In the genomic region with DNA sequence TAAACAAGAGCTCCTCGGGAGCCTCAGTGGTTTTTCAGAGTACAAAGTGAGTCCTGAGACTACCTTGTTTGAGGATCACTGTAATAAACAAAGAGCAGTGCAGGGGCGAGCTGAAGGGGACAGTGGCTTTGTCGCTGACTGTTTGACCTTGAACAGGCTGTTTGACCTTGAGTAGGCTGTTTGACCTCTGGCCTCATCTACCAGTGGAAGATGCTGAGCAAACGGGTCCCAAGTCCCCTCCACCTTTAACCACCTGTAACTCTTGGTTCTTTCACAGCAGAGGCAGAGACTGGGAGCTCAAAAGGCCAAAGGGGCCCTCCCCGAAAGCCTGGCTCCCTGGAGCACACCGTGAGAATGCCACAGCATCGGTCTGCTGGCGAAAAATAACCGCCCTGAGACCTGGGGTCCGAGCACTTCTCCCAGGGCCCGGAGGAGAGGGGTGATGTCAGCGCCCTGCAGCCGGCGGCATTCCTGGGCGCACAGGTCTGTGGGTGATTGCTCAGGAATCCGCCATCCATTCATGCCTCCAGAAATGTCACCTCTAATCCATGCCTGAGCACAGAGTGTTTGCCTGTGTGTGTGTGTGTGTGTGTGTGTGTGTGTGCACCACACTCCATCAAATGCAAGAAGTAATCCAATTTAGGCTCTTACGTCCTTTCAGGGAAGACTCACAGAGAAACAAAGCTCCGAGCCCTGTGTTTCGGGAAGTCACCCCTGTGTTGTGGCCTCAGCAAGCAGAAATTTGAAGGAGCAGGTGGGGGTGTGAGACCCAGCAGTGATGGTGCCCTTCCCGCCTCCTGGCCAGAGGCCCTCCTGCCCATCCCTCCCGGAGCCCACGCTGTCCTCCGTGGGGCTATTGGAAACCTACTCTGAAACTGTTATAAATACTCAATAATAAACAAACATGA, we compare ENCODE assay signal across 17 cellular contexts.
DNase-seq lines count a peak whose midpoint lies in the region; ATAC-seq and TF ChIP-seq lines count a peak whose summit lies in the region.
"Had no signal": no experiment of that assay in that cellular context is flagged by ENCODE, and none has a peak within 500 bp of the region (broad histone marks: within the 10 kb centered on the region; RNA-seq: fewer than 3 reads in every experiment).

No MANE protein-coding gene starts in this region.

- TF ChIP-seq CTCF in RWPE1 (conservative IDR thresholded peaks at IDR 0.05; ENCODE audit: low read depth) (no peak), retinal pigment epithelial cell (conservative IDR thresholded peaks at IDR 0.05; ENCODE audit: low read depth, low read length) (no peak)

- H3K27ac ChIP-seq in RWPE1, result peak overlapping the region; percentile 15; the same call in 1 of the 2 replicates

- no peak overlapping the region for H3K4me3 ChIP-seq in retinal pigment epithelial cell (ENCODE audit: low read length)

- H3K36me3 Mint-ChIP-seq in activated T-helper 17 cell treated with anti-CD3 and anti-CD28 coated beads, Interleukin-2, amount 50 U/mL, for 72 hours (ENCODE audit: low read depth), result no peaks in the 10 kb centered on the region

- POLR2A ChIA-PET in RWPE1 (lab: Yijun Ruan, JAX; ENCODE audit: low non-redundant PET), result no interaction called here

- H3K4me3 Mint-ChIP-seq in activated T-helper 17 cell treated with anti-CD3 and anti-CD28 coated beads, Interleukin-2, amount 50 U/mL, for 72 hours, result no peak overlapping the region

- H3K27me3 Mint-ChIP-seq in activated T-helper 17 cell treated with anti-CD3 and anti-CD28 coated beads, Interleukin-2, amount 50 U/mL, for 72 hours, result peaks cover 11% of the 10 kb centered on the region

- peaks cover 8% of the 10 kb centered on the region for H3K4me1 Mint-ChIP-seq in activated T-helper 17 cell treated with anti-CD3 and anti-CD28 coated beads, Interleukin-2, amount 50 U/mL, for 72 hours

- H3K9me3 Mint-ChIP-seq in activated T-helper 17 cell treated with anti-CD3 and anti-CD28 coated beads, Interleukin-2, amount 50 U/mL, for 72 hours, result no peaks in the 10 kb centered on the region

- ATAC-seq in activated T-helper 17 cell treated with anti-CD3 and anti-CD28 coated beads, Interleukin-2, amount 50 U/mL, for 72 hours (replicated peaks), result no peak
- ATAC-seq in HG03280 (IDR thresholded peaks at IDR 0.05; ENCODE audit: unreplicated experiment) (no peak), GM18502 (IDR thresholded peaks at IDR 0.05; ENCODE audit: poor library complexity, unreplicated experiment) (no peak)

- no peak overlapping the region for H3K27ac Mint-ChIP-seq in activated T-helper 17 cell treated with anti-CD3 and anti-CD28 coated beads, Interleukin-2, amount 50 U/mL, for 72 hours

- peak; percentile 36 for DNase-seq in ELF-1 (ENCODE audit: low read depth, low spot score)
- DNase-seq in RWPE1 (ENCODE audit: low spot score), result no peak
- peak; percentile 55 for DNase-seq in kidney tubule cell (ENCODE audit: low spot score)
- peak; percentile 95 for DNase-seq in retinal pigment epithelial cell (ENCODE audit: low read depth)
- DNase-seq in HuH-7 (ENCODE audit: low spot score), result no peak
- DNase-seq: C1 segment of cervical spinal cord, Caco-2, DMS79, GOT3, NCI-H1417 treated with DMSO at 0.1 percent for 48 hours, NCI-H2029, NCI-H2171 treated with DMSO at 0.1 percent for 48 hours, NCI-H524, OCI-M1 had no signal

- CTCF ChIA-PET in RWPE1 (lab: Yijun Ruan, JAX), result interaction anchor here (0.6 kb wide), 1 partner anchor 29 kb away, joined by 7 read pairs; no protein-coding TSS in a partner anchor

Comparison
In these comparisons a context has a peak if more than half of its experiments do, and no peak if none do; other contexts are left out.
1. DNase-seq: peak in ELF-1 (single experiment), kidney tubule cell (single experiment) and retinal pigment epithelial cell (single experiment); none in RWPE1 (single experiment) and HuH-7 (single experiment).